ENCODE assay signal across 26 cellular contexts in genomic region chr21:34565238-34565637, GRCh38. TPM values are rescaled to one million over a fixed set of nuclear protein-coding genes. Genes with fewer than 3 reads are reported as not detected.
DNase-seq lines count a peak whose midpoint lies in the region; ATAC-seq, FAIRE-seq and TF ChIP-seq lines count a peak whose summit lies in the region.
"Had no signal": no experiment of that assay in that cellular context is flagged by ENCODE, and none has a peak within 500 bp of the region (broad histone marks: within the 10 kb centered on the region; RNA-seq: fewer than 3 reads in every experiment).

No MANE protein-coding gene starts in this region.

- no peak for TF ChIP-seq EP300 in esophagus muscularis mucosa (IDR thresholded peaks at IDR 0.05)

- H3K9me2 ChIP-seq in DOHH2 (replicated peaks; ENCODE audit: control insufficient read depth, low read length) = no peaks in the 10 kb centered on the region

- DNase-seq in esophagus muscularis mucosa (ENCODE audit: extremely low spot score) (no peak), left cardiac atrium (no peak), sciatic nerve (ENCODE audit: low spot score) (no peak), urothelium cell line (ENCODE audit: low spot score) (no peak), epidermal melanocyte (ENCODE audit: insufficient read length, low spot score) (no peak)
- no peak for DNase-seq in activated CD4-positive, alpha-beta T cell treated with anti-CD3 and anti-CD28 coated beads for 48 hours
- DNase-seq: CD4-positive, CD25-positive, alpha-beta regulatory T cell; DMS153; DND-41; GM23248; H9; HFFc6; IMR-90; NCI-H1048; NCI-H1417; NCI-H1694; NCI-H2029 treated with DMSO at 0.1 percent for 48 hours; NCI-H446 treated with DMSO at 0.1 percent for 48 hours; NCI-H526 treated with DMSO at 0.1 percent for 48 hours; PC-9; SHP77 had no signal

- H3K27ac ChIP-seq in DOHH2 (ENCODE audit: low read depth, low read length) (no peak overlapping the region), esophagus muscularis mucosa (replicated peaks in 1 of 4) (peak overlapping the region; percentile 18 to 55 (median 46))
- H3K27ac ChIP-seq: GM23248, KMS-11, PC-9 had no signal

- H3K4me2 ChIP-seq in DOHH2 (ENCODE audit: low read length) = peak overlapping the region; percentile 9; the same call in 1 of the 2 replicates
- H3K4me2 ChIP-seq: KMS-11, PC-9 had no signal

- no peaks in the 10 kb centered on the region for H3K79me2 ChIP-seq in DOHH2 (ENCODE audit: control insufficient read depth, low read length)

- 0 out of 2 replicates have a peak overlapping the region, but pooled peaks have one; percentile 1 for H3K4me3 ChIP-seq in DOHH2 (ENCODE audit: low read length)
- H3K4me3 ChIP-seq in esophagus muscularis mucosa = no peak overlapping the region
- H3K4me3 ChIP-seq: GM23248, PC-9 had no signal

- intact Hi-C loops in esophagus muscularis mucosa (cut with DNase I) (no loop called here), left cardiac atrium (cut with DNase I) (no loop called here), sciatic nerve (cut with DNase I) (no loop called here)

- FAIRE-seq in urothelium cell line (lab: Jason Lieb, UNC) = no peak
- FAIRE-seq: GM18507 had no signal

- ATAC-seq in left cardiac atrium = peak; percentile 53 to 62
- ATAC-seq in sciatic nerve = peak; percentile 26

- H3K36me3 ChIP-seq in DOHH2 (ENCODE audit: control insufficient read depth, low read length) (no peaks in the 10 kb centered on the region), esophagus muscularis mucosa (peaks cover 0 to 6% (median 0%) of the 10 kb centered on the region in 4 donors)

- H4K20me1 ChIP-seq in DOHH2 (ENCODE audit: control insufficient read depth, insufficient read depth, low read depth, low read length) = no peaks in the 10 kb centered on the region

- H3K27me3 ChIP-seq in DOHH2 (ENCODE audit: control insufficient read depth, low read length) (no peaks in the 10 kb centered on the region), esophagus muscularis mucosa (no peaks in the 10 kb centered on the region)

- no peaks in the 10 kb centered on the region for H3F3A ChIP-seq in DOHH2 (ENCODE audit: control insufficient read depth, insufficient read depth)

- H3K4me1 ChIP-seq in DOHH2 (ENCODE audit: control insufficient read depth, low read length) (peaks cover 31% of the 10 kb centered on the region), esophagus muscularis mucosa (peaks cover 15 to 24% (median 18%) of the 10 kb centered on the region in 4 donors)

- WGBS in esophagus muscularis mucosa = 78% methylated on average over 4 of the region's 4 CpGs

- TF ChIP-seq POLR2A in esophagus muscularis mucosa (IDR thresholded peaks at IDR 0.05; ENCODE audit: low read depth) = no peak

- no peak for TF ChIP-seq CTCF in DOHH2 (IDR thresholded peaks at IDR 0.05; ENCODE audit: low read depth, low read length, poor library complexity, severe bottlenecking)
- no peak for TF ChIP-seq CTCF in esophagus muscularis mucosa (IDR thresholded peaks at IDR 0.05)

- no peaks in the 10 kb centered on the region for H3K9me3 ChIP-seq in DOHH2 (ENCODE audit: control insufficient read depth, insufficient read depth, low read length)
- H3K9me3 ChIP-seq in esophagus muscularis mucosa = no peaks in the 10 kb centered on the region

RNA-seq across cellular contexts. Expression of gene RCAN1, which starts 49.7 kb away (rescaled TPM):
- total RNA-seq in esophagus muscularis mucosa = 10 to 100 TPM; 32.4 to 58.8 (median 37.9) TPM
- total RNA-seq in left cardiac atrium = 10 to 100 TPM; 34.8 to 35.3 TPM
- total RNA-seq in sciatic nerve = 60.9 TPM

RNA-seq across cellular contexts. Expression of gene KCNE1, which starts 53.2 kb away (rescaled TPM):
- 1 to 10 TPM; 1.5 to 2.9 (median 2.2) TPM for total RNA-seq in esophagus muscularis mucosa
- total RNA-seq in left cardiac atrium = 1 to 10 TPM; 4.8 to 7.5 TPM
- 2.5 TPM for total RNA-seq in sciatic nerve
- total RNA-seq: RPMI7951, SK-MEL-5 had no signal
